Comparison of ENCODE assay signal across 1 cellular context in the genomic region with DNA sequence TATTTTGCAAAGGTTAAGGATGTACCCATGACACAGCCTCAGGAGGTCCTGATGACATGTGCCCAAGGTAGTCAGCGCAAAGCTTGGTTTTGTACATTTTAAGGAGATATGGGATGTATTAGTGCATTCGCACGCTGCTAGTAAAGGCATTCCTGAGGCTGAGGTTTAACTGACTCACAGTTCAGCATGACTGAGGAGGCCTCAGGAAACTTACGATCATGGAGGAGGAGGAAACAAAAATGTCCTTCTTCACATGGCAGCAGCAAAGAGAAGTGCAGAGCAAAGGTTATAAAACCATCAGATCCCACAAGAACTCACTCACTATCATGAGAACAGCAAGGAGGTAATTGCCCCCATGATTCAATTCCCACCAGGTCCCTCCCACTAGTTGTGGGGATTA.
TF ChIP-seq lines count a peak whose summit lies in the region.

No MANE protein-coding gene starts in this region.

TF ChIP-seq in IMR-90, 13 proteins besides CTCF, POLR2A, EP300 and RAD21 (continued from another document):
- no peak for TF ChIP-seq CEBPB (IDR thresholded peaks at IDR 0.05; ENCODE audit: low read depth, low read length)
- TF ChIP-seq SMC3 (IDR thresholded peaks at IDR 0.05; ENCODE audit: low read depth, low read length), result no peak
- no peak for TF ChIP-seq MXI1 (IDR thresholded peaks at IDR 0.05; ENCODE audit: borderline replicate concordance, low read depth, low read length)
- no peak for TF ChIP-seq RCOR1 (IDR thresholded peaks at IDR 0.05; ENCODE audit: insufficient replicate concordance, low read length)
- TF ChIP-seq, protein P1, sequence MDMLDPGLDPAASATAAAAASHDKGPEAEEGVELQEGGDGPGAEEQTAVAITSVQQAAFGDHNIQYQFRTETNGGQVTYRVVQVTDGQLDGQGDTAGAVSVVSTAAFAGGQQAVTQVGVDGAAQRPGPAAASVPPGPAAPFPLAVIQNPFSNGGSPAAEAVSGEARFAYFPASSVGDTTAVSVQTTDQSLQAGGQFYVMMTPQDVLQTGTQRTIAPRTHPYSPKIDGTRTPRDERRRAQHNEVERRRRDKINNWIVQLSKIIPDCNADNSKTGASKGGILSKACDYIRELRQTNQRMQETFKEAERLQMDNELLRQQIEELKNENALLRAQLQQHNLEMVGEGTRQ (IDR thresholded peaks at IDR 0.05; ENCODE audit: low read depth, low read length), result no peak
- TF ChIP-seq, protein P2, sequence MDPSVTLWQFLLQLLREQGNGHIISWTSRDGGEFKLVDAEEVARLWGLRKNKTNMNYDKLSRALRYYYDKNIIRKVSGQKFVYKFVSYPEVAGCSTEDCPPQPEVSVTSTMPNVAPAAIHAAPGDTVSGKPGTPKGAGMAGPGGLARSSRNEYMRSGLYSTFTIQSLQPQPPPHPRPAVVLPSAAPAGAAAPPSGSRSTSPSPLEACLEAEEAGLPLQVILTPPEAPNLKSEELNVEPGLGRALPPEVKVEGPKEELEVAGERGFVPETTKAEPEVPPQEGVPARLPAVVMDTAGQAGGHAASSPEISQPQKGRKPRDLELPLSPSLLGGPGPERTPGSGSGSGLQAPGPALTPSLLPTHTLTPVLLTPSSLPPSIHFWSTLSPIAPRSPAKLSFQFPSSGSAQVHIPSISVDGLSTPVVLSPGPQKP (IDR thresholded peaks at IDR 0.05; ENCODE audit: borderline replicate concordance, low read depth, low read length), result no peak
- TF ChIP-seq BHLHE40 (IDR thresholded peaks at IDR 0.05; ENCODE audit: low read depth, low read length), result no peak
- no peak for TF ChIP-seq NFE2L2 (IDR thresholded peaks at IDR 0.05; ENCODE audit: low read depth, low read length)
- no peak for TF ChIP-seq CHD1 (IDR thresholded peaks at IDR 0.05; ENCODE audit: low read depth, low read length)
TF ChIP-seq in IMR-90: peak in this region for 0.
